2 cellular contexts compared by ENCODE assay signal in the genomic region with DNA sequence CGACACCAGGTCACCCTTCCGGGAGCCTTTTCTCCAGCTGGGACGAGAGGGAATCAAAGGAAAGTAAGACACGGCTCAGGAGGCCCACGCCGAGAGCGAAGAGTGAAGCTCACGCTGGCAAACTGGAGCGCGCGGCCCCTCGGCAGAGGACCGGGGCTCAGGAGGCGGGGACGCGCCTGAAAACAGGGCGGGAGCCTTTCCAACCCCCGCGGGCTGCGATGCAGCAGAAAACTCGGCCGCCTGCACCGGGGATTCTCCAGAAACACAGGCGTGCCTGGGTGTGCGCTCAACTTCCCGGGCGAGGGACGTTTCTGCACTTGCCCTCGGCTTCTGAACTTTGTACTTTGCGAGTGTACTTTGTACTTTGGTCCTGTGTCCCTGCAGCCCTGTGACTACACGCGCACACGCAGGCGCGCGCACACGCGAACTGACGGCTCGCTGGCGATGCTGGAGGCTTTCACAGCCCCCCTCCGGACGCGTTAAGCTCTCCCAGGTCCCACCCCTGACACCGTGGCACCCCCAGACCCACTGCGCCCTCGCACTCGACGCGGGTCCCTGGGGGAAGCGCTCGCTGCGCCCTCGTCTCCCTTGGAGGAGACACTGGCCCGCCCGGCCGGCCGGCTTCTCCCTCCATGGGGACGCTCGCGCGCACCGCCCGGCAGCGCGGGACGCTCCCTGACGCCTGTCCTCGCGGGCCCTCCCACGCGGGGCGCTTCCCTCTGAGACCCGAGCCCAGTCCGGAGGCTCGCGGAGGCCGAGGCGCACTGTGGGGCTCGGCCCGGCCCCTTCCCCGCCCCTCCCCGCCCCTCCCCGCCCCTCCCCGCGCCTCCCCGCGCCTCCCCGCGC.
TF ChIP-seq lines count a peak whose summit lies in the region.

No MANE protein-coding gene starts in this region.

TF ChIP-seq in GM23338, 12 proteins besides CTCF, POLR2A, EP300 and RAD21:
- no peak for TF ChIP-seq EZH2phosphoT487 (IDR thresholded peaks at IDR 0.05; ENCODE audit: unreplicated experiment)
- no peak for TF ChIP-seq CREB1 (CRISPR knock-in tag; IDR thresholded peaks at IDR 0.05; ENCODE audit: low read depth)
- TF ChIP-seq POLR2AphosphoS5 (IDR thresholded peaks at IDR 0.05; ENCODE audit: low read depth): peak; percentile 9; the same call in 1 of the 2 replicates
- TF ChIP-seq, protein P1, sequence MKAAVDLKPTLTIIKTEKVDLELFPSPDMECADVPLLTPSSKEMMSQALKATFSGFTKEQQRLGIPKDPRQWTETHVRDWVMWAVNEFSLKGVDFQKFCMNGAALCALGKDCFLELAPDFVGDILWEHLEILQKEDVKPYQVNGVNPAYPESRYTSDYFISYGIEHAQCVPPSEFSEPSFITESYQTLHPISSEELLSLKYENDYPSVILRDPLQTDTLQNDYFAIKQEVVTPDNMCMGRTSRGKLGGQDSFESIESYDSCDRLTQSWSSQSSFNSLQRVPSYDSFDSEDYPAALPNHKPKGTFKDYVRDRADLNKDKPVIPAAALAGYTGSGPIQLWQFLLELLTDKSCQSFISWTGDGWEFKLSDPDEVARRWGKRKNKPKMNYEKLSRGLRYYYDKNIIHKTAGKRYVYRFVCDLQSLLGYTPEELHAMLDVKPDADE (IDR thresholded peaks at IDR 0.05): no peak
- TF ChIP-seq, protein P2, sequence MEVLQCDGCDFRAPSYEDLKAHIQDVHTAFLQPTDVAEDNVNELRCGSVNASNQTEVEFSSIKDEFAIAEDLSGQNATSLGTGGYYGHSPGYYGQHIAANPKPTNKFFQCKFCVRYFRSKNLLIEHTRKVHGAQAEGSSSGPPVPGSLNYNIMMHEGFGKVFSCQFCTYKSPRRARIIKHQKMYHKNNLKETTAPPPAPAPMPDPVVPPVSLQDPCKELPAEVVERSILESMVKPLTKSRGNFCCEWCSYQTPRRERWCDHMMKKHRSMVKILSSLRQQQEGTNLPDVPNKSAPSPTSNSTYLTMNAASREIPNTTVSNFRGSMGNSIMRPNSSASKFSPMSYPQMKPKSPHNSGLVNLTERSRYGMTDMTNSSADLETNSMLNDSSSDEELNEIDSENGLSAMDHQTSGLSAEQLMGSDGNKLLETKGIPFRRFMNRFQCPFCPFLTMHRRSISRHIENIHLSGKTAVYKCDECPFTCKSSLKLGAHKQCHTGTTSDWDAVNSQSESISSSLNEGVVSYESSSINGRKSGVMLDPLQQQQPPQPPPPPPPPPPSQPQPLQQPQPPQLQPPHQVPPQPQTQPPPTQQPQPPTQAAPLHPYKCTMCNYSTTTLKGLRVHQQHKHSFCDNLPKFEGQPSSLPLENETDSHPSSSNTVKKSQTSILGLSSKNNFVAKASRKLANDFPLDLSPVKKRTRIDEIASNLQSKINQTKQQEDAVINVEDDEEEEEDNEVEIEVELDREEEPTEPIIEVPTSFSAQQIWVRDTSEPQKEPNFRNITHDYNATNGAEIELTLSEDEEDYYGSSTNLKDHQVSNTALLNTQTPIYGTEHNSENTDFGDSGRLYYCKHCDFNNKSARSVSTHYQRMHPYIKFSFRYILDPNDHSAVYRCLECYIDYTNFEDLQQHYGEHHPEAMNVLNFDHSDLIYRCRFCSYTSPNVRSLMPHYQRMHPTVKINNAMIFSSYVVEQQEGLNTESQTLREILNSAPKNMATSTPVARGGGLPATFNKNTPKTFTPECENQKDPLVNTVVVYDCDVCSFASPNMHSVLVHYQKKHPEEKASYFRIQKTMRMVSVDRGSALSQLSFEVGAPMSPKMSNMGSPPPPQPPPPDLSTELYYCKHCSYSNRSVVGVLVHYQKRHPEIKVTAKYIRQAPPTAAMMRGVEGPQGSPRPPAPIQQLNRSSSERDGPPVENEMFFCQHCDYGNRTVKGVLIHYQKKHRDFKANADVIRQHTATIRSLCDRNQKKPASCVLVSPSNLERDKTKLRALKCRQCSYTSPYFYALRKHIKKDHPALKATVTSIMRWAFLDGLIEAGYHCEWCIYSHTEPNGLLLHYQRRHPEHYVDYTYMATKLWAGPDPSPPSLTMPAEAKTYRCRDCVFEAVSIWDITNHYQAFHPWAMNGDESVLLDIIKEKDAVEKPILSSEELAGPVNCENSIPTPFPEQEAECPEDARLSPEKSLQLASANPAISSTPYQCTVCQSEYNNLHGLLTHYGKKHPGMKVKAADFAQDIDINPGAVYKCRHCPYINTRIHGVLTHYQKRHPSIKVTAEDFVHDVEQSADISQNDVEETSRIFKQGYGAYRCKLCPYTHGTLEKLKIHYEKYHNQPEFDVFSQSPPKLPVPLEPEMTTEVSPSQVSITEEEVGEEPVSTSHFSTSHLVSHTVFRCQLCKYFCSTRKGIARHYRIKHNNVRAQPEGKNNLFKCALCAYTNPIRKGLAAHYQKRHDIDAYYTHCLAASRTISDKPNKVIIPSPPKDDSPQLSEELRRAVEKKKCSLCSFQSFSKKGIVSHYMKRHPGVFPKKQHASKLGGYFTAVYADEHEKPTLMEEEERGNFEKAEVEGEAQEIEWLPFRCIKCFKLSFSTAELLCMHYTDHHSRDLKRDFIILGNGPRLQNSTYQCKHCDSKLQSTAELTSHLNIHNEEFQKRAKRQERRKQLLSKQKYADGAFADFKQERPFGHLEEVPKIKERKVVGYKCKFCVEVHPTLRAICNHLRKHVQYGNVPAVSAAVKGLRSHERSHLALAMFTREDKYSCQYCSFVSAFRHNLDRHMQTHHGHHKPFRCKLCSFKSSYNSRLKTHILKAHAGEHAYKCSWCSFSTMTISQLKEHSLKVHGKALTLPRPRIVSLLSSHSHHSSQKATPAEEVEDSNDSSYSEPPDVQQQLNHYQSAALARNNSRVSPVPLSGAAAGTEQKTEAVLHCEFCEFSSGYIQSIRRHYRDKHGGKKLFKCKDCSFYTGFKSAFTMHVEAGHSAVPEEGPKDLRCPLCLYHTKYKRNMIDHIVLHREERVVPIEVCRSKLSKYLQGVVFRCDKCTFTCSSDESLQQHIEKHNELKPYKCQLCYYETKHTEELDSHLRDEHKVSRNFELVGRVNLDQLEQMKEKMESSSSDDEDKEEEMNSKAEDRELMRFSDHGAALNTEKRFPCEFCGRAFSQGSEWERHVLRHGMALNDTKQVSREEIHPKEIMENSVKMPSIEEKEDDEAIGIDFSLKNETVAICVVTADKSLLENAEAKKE (CRISPR knock-in tag; IDR thresholded peaks at IDR 0.05): no peak
- TF ChIP-seq ZNF114 (CRISPR knock-in tag; IDR thresholded peaks at IDR 0.05): no peak
- TF ChIP-seq EZH2 (IDR thresholded peaks at IDR 0.05; ENCODE audit: low read depth, unreplicated experiment): no peak

TF ChIP-seq in HepG2, 621 proteins besides CTCF, POLR2A, EP300 and RAD21 (continues in another document):
- TF ChIP-seq ZNF747 (CRISPR knock-in tag; IDR thresholded peaks at IDR 0.05; ENCODE audit: borderline replicate concordance) (no peak), SRY (CRISPR knock-in tag; IDR thresholded peaks at IDR 0.05) (peak; percentile 83; the same call in 1 of the 2 replicates), IKZF4 (CRISPR knock-in tag; IDR thresholded peaks at IDR 0.05; ENCODE audit: borderline replicate concordance, low read depth, not compliant biosample characterization) (peak; percentile 61), BRCA1 (CRISPR knock-in tag; IDR thresholded peaks at IDR 0.05) (0 out of 2 replicates have a peak, but pooled peaks have one; percentile 5), ATAD3A (CRISPR knock-in tag; IDR thresholded peaks at IDR 0.05) (no peak), SNRNP70 (IDR thresholded peaks at IDR 0.05; ENCODE audit: low read depth, low read length) (no peak), PHF20 (CRISPR knock-in tag; IDR thresholded peaks at IDR 0.05) (peak; percentile 49; the same call in 1 of the 2 replicates), REPIN1 (CRISPR knock-in tag; IDR thresholded peaks at IDR 0.05; ENCODE audit: borderline replicate concordance, low read depth) (peak; percentile 63), GTF2F1 (IDR thresholded peaks at IDR 0.05; ENCODE audit: low read length) (no peak), ZNF768 (CRISPR knock-in tag; IDR thresholded peaks at IDR 0.05) (no peak; the same call in 1 of the 2 replicates), HNRNPL (IDR thresholded peaks at IDR 0.05; ENCODE audit: low read depth, low read length) (0 out of 2 replicates have a peak, but pooled peaks have one; percentile 8), THAP11 (CRISPR knock-in tag; IDR thresholded peaks at IDR 0.05) (peak; percentile 49; the same call in 1 of the 2 replicates)
- TF ChIP-seq, protein P3, sequence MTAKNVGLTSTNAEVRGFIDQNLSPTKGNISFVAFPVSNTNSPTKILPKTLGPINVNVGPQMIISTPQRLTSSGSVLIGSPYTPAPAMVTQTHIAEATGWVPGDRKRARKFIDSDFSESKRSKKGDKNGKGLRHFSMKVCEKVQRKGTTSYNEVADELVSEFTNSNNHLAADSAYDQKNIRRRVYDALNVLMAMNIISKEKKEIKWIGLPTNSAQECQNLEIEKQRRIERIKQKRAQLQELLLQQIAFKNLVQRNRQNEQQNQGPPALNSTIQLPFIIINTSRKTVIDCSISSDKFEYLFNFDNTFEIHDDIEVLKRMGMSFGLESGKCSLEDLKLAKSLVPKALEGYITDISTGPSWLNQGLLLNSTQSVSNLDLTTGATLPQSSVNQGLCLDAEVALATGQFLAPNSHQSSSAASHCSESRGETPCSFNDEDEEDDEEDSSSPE (CRISPR knock-in tag; IDR thresholded peaks at IDR 0.05): peak; percentile 65; the same call in 1 of the 2 replicates
- TF ChIP-seq, protein P4, sequence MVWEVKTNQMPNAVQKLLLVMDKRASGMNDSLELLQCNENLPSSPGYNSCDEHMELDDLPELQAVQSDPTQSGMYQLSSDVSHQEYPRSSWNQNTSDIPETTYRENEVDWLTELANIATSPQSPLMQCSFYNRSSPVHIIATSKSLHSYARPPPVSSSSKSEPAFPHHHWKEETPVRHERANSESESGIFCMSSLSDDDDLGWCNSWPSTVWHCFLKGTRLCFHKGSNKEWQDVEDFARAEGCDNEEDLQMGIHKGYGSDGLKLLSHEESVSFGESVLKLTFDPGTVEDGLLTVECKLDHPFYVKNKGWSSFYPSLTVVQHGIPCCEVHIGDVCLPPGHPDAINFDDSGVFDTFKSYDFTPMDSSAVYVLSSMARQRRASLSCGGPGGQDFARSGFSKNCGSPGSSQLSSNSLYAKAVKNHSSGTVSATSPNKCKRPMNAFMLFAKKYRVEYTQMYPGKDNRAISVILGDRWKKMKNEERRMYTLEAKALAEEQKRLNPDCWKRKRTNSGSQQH (CRISPR knock-in tag; IDR thresholded peaks at IDR 0.05; ENCODE audit: low read depth): no peak
- TF ChIP-seq, protein P5, sequence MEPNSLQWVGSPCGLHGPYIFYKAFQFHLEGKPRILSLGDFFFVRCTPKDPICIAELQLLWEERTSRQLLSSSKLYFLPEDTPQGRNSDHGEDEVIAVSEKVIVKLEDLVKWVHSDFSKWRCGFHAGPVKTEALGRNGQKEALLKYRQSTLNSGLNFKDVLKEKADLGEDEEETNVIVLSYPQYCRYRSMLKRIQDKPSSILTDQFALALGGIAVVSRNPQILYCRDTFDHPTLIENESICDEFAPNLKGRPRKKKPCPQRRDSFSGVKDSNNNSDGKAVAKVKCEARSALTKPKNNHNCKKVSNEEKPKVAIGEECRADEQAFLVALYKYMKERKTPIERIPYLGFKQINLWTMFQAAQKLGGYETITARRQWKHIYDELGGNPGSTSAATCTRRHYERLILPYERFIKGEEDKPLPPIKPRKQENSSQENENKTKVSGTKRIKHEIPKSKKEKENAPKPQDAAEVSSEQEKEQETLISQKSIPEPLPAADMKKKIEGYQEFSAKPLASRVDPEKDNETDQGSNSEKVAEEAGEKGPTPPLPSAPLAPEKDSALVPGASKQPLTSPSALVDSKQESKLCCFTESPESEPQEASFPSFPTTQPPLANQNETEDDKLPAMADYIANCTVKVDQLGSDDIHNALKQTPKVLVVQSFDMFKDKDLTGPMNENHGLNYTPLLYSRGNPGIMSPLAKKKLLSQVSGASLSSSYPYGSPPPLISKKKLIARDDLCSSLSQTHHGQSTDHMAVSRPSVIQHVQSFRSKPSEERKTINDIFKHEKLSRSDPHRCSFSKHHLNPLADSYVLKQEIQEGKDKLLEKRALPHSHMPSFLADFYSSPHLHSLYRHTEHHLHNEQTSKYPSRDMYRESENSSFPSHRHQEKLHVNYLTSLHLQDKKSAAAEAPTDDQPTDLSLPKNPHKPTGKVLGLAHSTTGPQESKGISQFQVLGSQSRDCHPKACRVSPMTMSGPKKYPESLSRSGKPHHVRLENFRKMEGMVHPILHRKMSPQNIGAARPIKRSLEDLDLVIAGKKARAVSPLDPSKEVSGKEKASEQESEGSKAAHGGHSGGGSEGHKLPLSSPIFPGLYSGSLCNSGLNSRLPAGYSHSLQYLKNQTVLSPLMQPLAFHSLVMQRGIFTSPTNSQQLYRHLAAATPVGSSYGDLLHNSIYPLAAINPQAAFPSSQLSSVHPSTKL (CRISPR knock-in tag; IDR thresholded peaks at IDR 0.05): peak; percentile 55; the same call in 1 of the 2 replicates
- TF ChIP-seq, protein P6, sequence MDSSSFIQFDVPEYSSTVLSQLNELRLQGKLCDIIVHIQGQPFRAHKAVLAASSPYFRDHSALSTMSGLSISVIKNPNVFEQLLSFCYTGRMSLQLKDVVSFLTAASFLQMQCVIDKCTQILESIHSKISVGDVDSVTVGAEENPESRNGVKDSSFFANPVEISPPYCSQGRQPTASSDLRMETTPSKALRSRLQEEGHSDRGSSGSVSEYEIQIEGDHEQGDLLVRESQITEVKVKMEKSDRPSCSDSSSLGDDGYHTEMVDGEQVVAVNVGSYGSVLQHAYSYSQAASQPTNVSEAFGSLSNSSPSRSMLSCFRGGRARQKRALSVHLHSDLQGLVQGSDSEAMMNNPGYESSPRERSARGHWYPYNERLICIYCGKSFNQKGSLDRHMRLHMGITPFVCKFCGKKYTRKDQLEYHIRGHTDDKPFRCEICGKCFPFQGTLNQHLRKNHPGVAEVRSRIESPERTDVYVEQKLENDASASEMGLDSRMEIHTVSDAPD (CRISPR knock-in tag; IDR thresholded peaks at IDR 0.05): no peak
- TF ChIP-seq, protein P7, sequence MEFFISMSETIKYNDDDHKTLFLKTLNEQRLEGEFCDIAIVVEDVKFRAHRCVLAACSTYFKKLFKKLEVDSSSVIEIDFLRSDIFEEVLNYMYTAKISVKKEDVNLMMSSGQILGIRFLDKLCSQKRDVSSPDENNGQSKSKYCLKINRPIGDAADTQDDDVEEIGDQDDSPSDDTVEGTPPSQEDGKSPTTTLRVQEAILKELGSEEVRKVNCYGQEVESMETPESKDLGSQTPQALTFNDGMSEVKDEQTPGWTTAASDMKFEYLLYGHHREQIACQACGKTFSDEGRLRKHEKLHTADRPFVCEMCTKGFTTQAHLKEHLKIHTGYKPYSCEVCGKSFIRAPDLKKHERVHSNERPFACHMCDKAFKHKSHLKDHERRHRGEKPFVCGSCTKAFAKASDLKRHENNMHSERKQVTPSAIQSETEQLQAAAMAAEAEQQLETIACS (CRISPR knock-in tag; IDR thresholded peaks at IDR 0.05): peak; percentile 94
- TF ChIP-seq, protein P8, sequence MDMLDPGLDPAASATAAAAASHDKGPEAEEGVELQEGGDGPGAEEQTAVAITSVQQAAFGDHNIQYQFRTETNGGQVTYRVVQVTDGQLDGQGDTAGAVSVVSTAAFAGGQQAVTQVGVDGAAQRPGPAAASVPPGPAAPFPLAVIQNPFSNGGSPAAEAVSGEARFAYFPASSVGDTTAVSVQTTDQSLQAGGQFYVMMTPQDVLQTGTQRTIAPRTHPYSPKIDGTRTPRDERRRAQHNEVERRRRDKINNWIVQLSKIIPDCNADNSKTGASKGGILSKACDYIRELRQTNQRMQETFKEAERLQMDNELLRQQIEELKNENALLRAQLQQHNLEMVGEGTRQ (IDR thresholded peaks at IDR 0.05; ENCODE audit: low read depth, low read length): no peak
- TF ChIP-seq, protein P8 (CRISPR knock-in tag; IDR thresholded peaks at IDR 0.05; ENCODE audit: borderline replicate concordance): 0 out of 2 replicates have a peak, but pooled peaks have one; percentile 24
